29 cellular contexts compared by ENCODE assay signal in genomic region chr4:8252301-8253173, GRCh38. TPM values are rescaled to one million over a fixed set of nuclear protein-coding genes. Genes with fewer than 3 reads are reported as not detected.
DNase-seq lines count a peak whose midpoint lies in the region; ATAC-seq and TF ChIP-seq lines count a peak whose summit lies in the region.
"Had no signal": no experiment of that assay in that cellular context is flagged by ENCODE, and none has a peak within 500 bp of the region (broad histone marks: within the 10 kb centered on the region; RNA-seq: fewer than 3 reads in every experiment).

No MANE protein-coding gene starts in this region.

- WGBS in mesendoderm (ENCODE audit: extremely low coverage, insufficient coverage, low lambda C conversion rate), result no CpG with 5 or more reads among the region's 23 CpGs
- 80 to 84% (median 83%) methylated on average over 23 of the region's 23 CpGs for WGBS in ovary, 3 donors

- ATAC-seq in GM19023 (IDR thresholded peaks at IDR 0.05; ENCODE audit: unreplicated experiment), result no peak
- ATAC-seq in GM18909 (IDR thresholded peaks at IDR 0.05; ENCODE audit: poor library complexity, unreplicated experiment), result no peak
- ATAC-seq: activated CD4-positive, CD25-positive, alpha-beta regulatory T cell treated with anti-CD3 and anti-CD28 coated beads, Interleukin-2, amount 50 U/mL, for 24 hours; effector memory CD8-positive, alpha-beta T cell; HCT116; left lung had no signal

- intact Hi-C loops in ovary (cut with DNase I), result no loop called here

- H3K4ac ChIP-seq in mesendoderm (ENCODE audit: low read depth, low read length), result no peak overlapping the region

- TF ChIP-seq CTCF in brain microvascular endothelial cell (IDR thresholded peaks at IDR 0.05; ENCODE audit: low read depth, low read length, missing control alignments) (no peak), ovary (IDR thresholded peaks at IDR 0.05) (no peak)

- TF ChIP-seq POLR2A in ovary (IDR thresholded peaks at IDR 0.05), result no peak

- peak overlapping the region; percentile 54 for H3K56ac ChIP-seq in mesendoderm (ENCODE audit: low read length)

- H2AK5ac ChIP-seq in mesendoderm (ENCODE audit: low read length), result no peak overlapping the region

- no peak for DNase-seq in NT2/D1 (ENCODE audit: low read depth, low spot score)
- DNase-seq in brain microvascular endothelial cell, result peak; percentile 81
- peak; percentile 60 for DNase-seq in mesendoderm
- DNase-seq in ovary, result no peak
- DNase-seq: activated CD4-positive, alpha-beta T cell treated with anti-CD3 and anti-CD28 coated beads, Interleukin-2, amount 50 U/mL, for 48 hours; activated naive CD4-positive, alpha-beta T cell treated with anti-CD3 and anti-CD28 coated beads, Interleukin-2, amount 10 ng/mL, durations not matched to agents 7 days and 5 days; amniotic stem cell; Caco-2; cortex of kidney; DMS79; effector memory CD8-positive, alpha-beta T cell; foreskin melanocyte; GF-D8; Karpas-422; naive B cell; NCI-H187 treated with DMSO at 0.1 percent for 48 hours; NCI-H69; Peyer's patch; small intestine; stimulated activated CD4-positive, alpha-beta T cell treated with anti-CD3 and anti-CD28 coated beads, Interleukin-1b, Interleukin-23, amount 100 ng/mL, for 48 hours; tibial artery had no signal

- H2BK120ac ChIP-seq in mesendoderm (ENCODE audit: low read depth, low read length), result no peak overlapping the region

- no peak overlapping the region for H2BK5ac ChIP-seq in mesendoderm (ENCODE audit: low read length)

- no peaks in the 10 kb centered on the region for H3K36me3 ChIP-seq in BLaER1 treated with 17β-estradiol and CSF1 and Interleukin-3, amounts not matched to agents 10 nM and 100 nM
- no peaks in the 10 kb centered on the region for H3K36me3 ChIP-seq in NT2/D1 (ENCODE audit: insufficient read depth, insufficient read length, low read length)
- no peaks in the 10 kb centered on the region for H3K36me3 ChIP-seq in brain microvascular endothelial cell (replicated peaks)
- H3K36me3 ChIP-seq in mesendoderm (ENCODE audit: control insufficient read depth, insufficient read depth, low read length), result no peaks in the 10 kb centered on the region
- no peaks in the 10 kb centered on the region for H3K36me3 ChIP-seq in ovary
- H3K36me3 ChIP-seq: left lung, Peyer's patch, SJCRH30, tibial artery had no signal

- in situ Hi-C loops in brain microvascular endothelial cell (cut with HindIII; ENCODE audit: low pct_ligation_motif_present, low sequenced_read_pairs), result loop anchor here (25.0 kb wide), 1 partner anchor 160 kb away; no protein-coding TSS in a partner anchor

- H3K9me3 ChIP-seq in BLaER1 treated with 17β-estradiol and CSF1 and Interleukin-3, amounts not matched to agents 10 nM and 100 nM (replicated peaks in 1 of 11), result no peaks in the 10 kb centered on the region
- H3K9me3 ChIP-seq in NT2/D1 (ENCODE audit: insufficient read depth, low read length), result no peaks in the 10 kb centered on the region; the same call in 1 of the 2 replicates
- no peaks in the 10 kb centered on the region for H3K9me3 ChIP-seq in ovary
- H3K9me3 ChIP-seq: Caco-2, left lung, Peyer's patch, SJCRH30, tibial artery had no signal

- no peak overlapping the region for H4K5ac ChIP-seq in mesendoderm (ENCODE audit: low read length)

- H3K79me1 ChIP-seq in mesendoderm (ENCODE audit: low read length), result no peaks in the 10 kb centered on the region

- H3K27ac ChIP-seq in BLaER1 treated with 17β-estradiol and CSF1 and Interleukin-3, amounts not matched to agents 10 nM and 100 nM, result no peak overlapping the region
- H3K27ac ChIP-seq in brain microvascular endothelial cell, result no peak overlapping the region
- H3K27ac ChIP-seq in mesendoderm (ENCODE audit: low read depth, low read length), result no peak overlapping the region
- no peak overlapping the region for H3K27ac ChIP-seq in ovary
- H3K27ac ChIP-seq: left lung, Peyer's patch, SJCRH30, tibial artery had no signal

- H4K20me1 ChIP-seq in BLaER1 treated with 17β-estradiol and CSF1 and Interleukin-3, amounts not matched to agents 10 nM and 100 nM, result no peaks in the 10 kb centered on the region

- H3K79me2 ChIP-seq in mesendoderm (ENCODE audit: control insufficient read depth, insufficient read depth, low read length), result no peaks in the 10 kb centered on the region

- no peak overlapping the region for H2BK15ac ChIP-seq in mesendoderm (replicated peaks; ENCODE audit: low read depth)

- H3K4me1 ChIP-seq in BLaER1 treated with 17β-estradiol and CSF1 and Interleukin-3, amounts not matched to agents 10 nM and 100 nM, result peaks cover 10 to 25% (median 13%) of the 10 kb centered on the region in 10 experiments
- H3K4me1 ChIP-seq in NT2/D1 (ENCODE audit: insufficient read depth, insufficient read length) (peaks cover 12% of the 10 kb centered on the region), mesendoderm (ENCODE audit: control insufficient read depth, low read depth, low read length) (peaks cover 3% of the 10 kb centered on the region), ovary (ENCODE audit: insufficient read depth) (no peaks in the 10 kb centered on the region)
- H3K4me1 ChIP-seq: Caco-2, Peyer's patch, tibial artery had no signal

- no peak overlapping the region for H3K9ac ChIP-seq in BLaER1 treated with 17β-estradiol and CSF1 and Interleukin-3, amounts not matched to agents 10 nM and 100 nM
- H3K9ac ChIP-seq in NT2/D1 (ENCODE audit: insufficient read length, low read depth) (peak overlapping the region; percentile 16), mesendoderm (ENCODE audit: low read length) (peak overlapping the region; percentile 8)

- no peak overlapping the region for H3K23ac ChIP-seq in mesendoderm (ENCODE audit: low read length)

- H3K4me2 ChIP-seq in BLaER1 treated with 17β-estradiol and CSF1 and Interleukin-3, amounts not matched to agents 10 nM and 100 nM, result peak overlapping the region; percentile 15 to 56 (median 40); a peak in 17 of 22 replicates
- H3K4me2 ChIP-seq in mesendoderm (ENCODE audit: low read length), result no peak overlapping the region

- no peak for TF ChIP-seq EP300 in ovary (IDR thresholded peaks at IDR 0.05)

- no peak overlapping the region for H3K4me3 ChIP-seq in BLaER1 treated with 17β-estradiol and CSF1 and Interleukin-3, amounts not matched to agents 10 nM and 100 nM
- H3K4me3 ChIP-seq in NT2/D1 (ENCODE audit: insufficient read length, low read depth) (no peak overlapping the region), brain microvascular endothelial cell (ENCODE audit: low read depth, low read length) (no peak overlapping the region), mesendoderm (ENCODE audit: low read length) (no peak overlapping the region), ovary (no peak overlapping the region)
- H3K4me3 ChIP-seq: left lung, Peyer's patch, SJCRH30, tibial artery had no signal

- H3K18ac ChIP-seq in mesendoderm (ENCODE audit: low read length), result no peak overlapping the region

- no peaks in the 10 kb centered on the region for H3K27me3 ChIP-seq in BLaER1 treated with 17β-estradiol and CSF1 and Interleukin-3, amounts not matched to agents 10 nM and 100 nM
- H3K27me3 ChIP-seq in NT2/D1 (ENCODE audit: insufficient read depth, insufficient read length) (no peaks in the 10 kb centered on the region), brain microvascular endothelial cell (replicated peaks) (no peaks in the 10 kb centered on the region), mesendoderm (ENCODE audit: insufficient read depth, low read length, poor library complexity) (no peaks in the 10 kb centered on the region), ovary (no peaks in the 10 kb centered on the region)
- H3K27me3 ChIP-seq: left lung, Peyer's patch, SJCRH30 had no signal

- no peak overlapping the region for H4K8ac ChIP-seq in mesendoderm (ENCODE audit: low read depth, low read length)

RNA-seq across cellular contexts. Expression of gene HTRA3, which starts 17.0 kb away (rescaled TPM):
- polyA plus RNA-seq in mesendoderm (2013, experiment 1 of 2), result 1.8 TPM
- 1.9 TPM for polyA plus RNA-seq in mesendoderm (2013, experiment 2 of 2)
- 100 to 1,000 TPM in 1 of 7 donors, 10 to 100 TPM in 6; 36.2 to 160 (median 62.3) TPM for total RNA-seq in ovary
- 100 to 1,000 TPM; 122 to 163 TPM for polyA plus RNA-seq in ovary
- total RNA-seq: activated T-helper 1 cell treated with anti-CD3 and anti-CD28 coated beads, Interleukin-12 subunit alpha, Interleukin-12 subunit beta, Interleukin-2, Interleukin-4 antibody, amounts not matched to agents 30 ng/mL and 10 ng/mL and 1 ng/mL, durations not matched to agents 14 hours and 24 hours and 36 hours had no signal

RNA-seq across cellular contexts. Expression of gene SH3TC1, which starts 53.4 kb away (rescaled TPM):
- polyA plus RNA-seq in mesendoderm (2013, experiment 1 of 2), result 0.17 TPM
- polyA plus RNA-seq in mesendoderm (2013, experiment 2 of 2), result 0.13 TPM
- total RNA-seq in ovary, result 10 to 100 TPM in 3 of 7 donors, 1 to 10 TPM in 4; 4.6 to 34.5 (median 7.7) TPM
- 1 to 10 TPM; 1.1 to 3.4 TPM for polyA plus RNA-seq in ovary

Comparison
In these comparisons a context has a peak if more than half of its experiments do, and no peak if none do; other contexts are left out.
1. H3K9ac ChIP-seq: peak in NT2/D1 (single experiment) and mesendoderm (single experiment); none in BLaER1 treated with 17β-estradiol and CSF1 and Interleukin-3, amounts not matched to agents 10 nM and 100 nM (0 of 11).
2. DNase-seq: peak in brain microvascular endothelial cell (single experiment) and mesendoderm (single experiment); none in NT2/D1 (single experiment) and ovary (0 of 5).